Comparison of ENCODE assay signal across 8 cellular contexts in genomic region chr12:111685322-111685810, GRCh38. TPM values are rescaled to one million over a fixed set of nuclear protein-coding genes. Genes with fewer than 3 reads are reported as not detected.
DNase-seq lines count a peak whose midpoint lies in the region; ATAC-seq and TF ChIP-seq lines count a peak whose summit lies in the region.

No MANE protein-coding gene starts in this region.

- peaks cover 32% of the 10 kb centered on the region for H4K20me1 ChIP-seq in BLaER1

- H3K4me2 ChIP-seq in BLaER1, result peak overlapping the region; percentile 96

- H3K27ac ChIP-seq in BLaER1 (peak overlapping the region; percentile 87), KOPT-K1 (ENCODE audit: low read depth, low read length, poor library complexity, severe bottlenecking) (peak overlapping the region; percentile 66), brain microvascular endothelial cell (peak overlapping the region; percentile 89), lung (ENCODE audit: low read depth in 1 of 2, low read length in 1 of 2) (peak overlapping the region; percentile 89 to 94), upper lobe of right lung (peak overlapping the region; percentile 86)

- peak overlapping the region; percentile 93 for H3K9ac ChIP-seq in BLaER1

- in situ Hi-C loops in brain microvascular endothelial cell (cut with HindIII; ENCODE audit: low pct_ligation_motif_present, low sequenced_read_pairs), result no loop called here

- intact Hi-C loops in upper lobe of right lung (cut with DNase I), result no loop called here

- peak overlapping the region; percentile 87 for H3K4me3 ChIP-seq in BLaER1
- peak overlapping the region; percentile 77 for H3K4me3 ChIP-seq in brain microvascular endothelial cell (ENCODE audit: low read depth, low read length)
- peak overlapping the region; percentile 78 for H3K4me3 ChIP-seq in lung
- H3K4me3 ChIP-seq in upper lobe of right lung, result peak overlapping the region; percentile 91

- peaks cover 25% of the 10 kb centered on the region for H3K4me1 ChIP-seq in BLaER1
- H3K4me1 ChIP-seq in lung (ENCODE audit: control insufficient read depth in 2 of 2, insufficient read depth in 2 of 2, low read length in 2 of 2), result peaks cover 2 to 6% of the 10 kb centered on the region in 2 donors
- peaks cover 25% of the 10 kb centered on the region for H3K4me1 ChIP-seq in upper lobe of right lung

- H3K9me3 ChIP-seq in BLaER1 (no peaks in the 10 kb centered on the region), KOPT-K1 (ENCODE audit: insufficient read depth, low read length, poor library complexity, severe bottlenecking) (no peaks in the 10 kb centered on the region), lung (ENCODE audit: control insufficient read depth in 2 of 2, insufficient read depth in 1 of 2, low read length in 1 of 2) (no peaks in the 10 kb centered on the region), upper lobe of right lung (no peaks in the 10 kb centered on the region)

- H3K36me3 ChIP-seq in BLaER1 (peaks cover 37% of the 10 kb centered on the region), KOPT-K1 (ENCODE audit: insufficient read depth, low read length) (peaks cover 33% of the 10 kb centered on the region), brain microvascular endothelial cell (replicated peaks) (peaks cover 13% of the 10 kb centered on the region), lung (ENCODE audit: control insufficient read depth in 2 of 2, insufficient read depth in 2 of 2, low read length in 2 of 2) (peaks cover 9 to 21% of the 10 kb centered on the region in 2 donors), upper lobe of right lung (peaks cover 29% of the 10 kb centered on the region)

- 0% methylated on average over 35 to 36 of the region's 36 CpGs for WGBS in lung, 2 donors

- ATAC-seq in GM19468 (IDR thresholded peaks at IDR 0.05; ENCODE audit: extremely low read depth, unreplicated experiment), result peak; percentile 11
- ATAC-seq in lung (ENCODE audit: insufficient read depth, low FRiP score), result peak; percentile 14
- ATAC-seq in upper lobe of right lung, result peak; percentile 19

- DNase-seq in brain microvascular endothelial cell (no peak), lung (ENCODE audit: low spot score) (no peak), upper lobe of right lung (no peak), globus pallidus (ENCODE audit: low spot score) (no peak)
- DNase-seq in stimulated activated CD4-positive, alpha-beta T cell treated with anti-CD3 and anti-CD28 coated beads, Interleukin-12 subunit alpha, Interleukin-12 subunit beta, amount 100 ng/mL, for 4 hours, result no peak

- H3K27me3 ChIP-seq in BLaER1 (no peaks in the 10 kb centered on the region), brain microvascular endothelial cell (replicated peaks) (no peaks in the 10 kb centered on the region), lung (ENCODE audit: control insufficient read depth, insufficient read depth) (no peaks in the 10 kb centered on the region), upper lobe of right lung (no peaks in the 10 kb centered on the region)

- TF ChIP-seq CTCF in brain microvascular endothelial cell (IDR thresholded peaks at IDR 0.05; ENCODE audit: low read depth, low read length, missing control alignments), result no peak
- no peak for TF ChIP-seq CTCF in lung (IDR thresholded peaks at IDR 0.05; ENCODE audit: control extremely low read depth, extremely low read depth)
- no peak for TF ChIP-seq CTCF in upper lobe of right lung (IDR thresholded peaks at IDR 0.05)

RNA-seq across cellular contexts. Expression of gene BRAP, which starts 0.4 kb away (rescaled TPM):
- total RNA-seq in lung (10 to 100 TPM; 15.1 to 16.5 TPM), upper lobe of right lung (17.8 TPM)
- polyA plus RNA-seq in lung, result 1 to 10 TPM; 9.1 to 9.2 TPM

RNA-seq across cellular contexts. Expression of gene ACAD10, which starts 0.5 kb away (rescaled TPM):
- total RNA-seq in lung, result 10 to 100 TPM; 21.9 to 38.6 TPM
- 10 to 100 TPM; 10.1 to 13.0 TPM for polyA plus RNA-seq in lung
- 23.3 TPM for total RNA-seq in upper lobe of right lung
